In genomic region chr15:92917606-92918407, GRCh38 we compare ENCODE assay signal across 8 cellular contexts. TPM values are rescaled to one million over a fixed set of nuclear protein-coding genes. Genes with fewer than 3 reads are reported as not detected.
DNase-seq lines count a peak whose midpoint lies in the region; ATAC-seq and TF ChIP-seq lines count a peak whose summit lies in the region.

No MANE protein-coding gene starts in this region.

- no peak overlapping the region for H3K4me3 ChIP-seq in HFF-Myc (replicated peaks; ENCODE audit: low read depth, low read length)
- H3K4me3 ChIP-seq in astrocyte of the spinal cord (ENCODE audit: low read depth, low read length), result no peak overlapping the region
- H3K4me3 ChIP-seq in hepatocyte, result no peak overlapping the region
- H3K4me3 ChIP-seq in aorta (ENCODE audit: low read length in 2 of 2), result no peak overlapping the region

- H3K4me2 ChIP-seq in hepatocyte, result peak overlapping the region; percentile 59

- TF ChIP-seq CTCF in HFF-Myc (IDR thresholded peaks at IDR 0.05; ENCODE audit: low read depth, low read length, missing control alignments) (peak; percentile 80), astrocyte of the spinal cord (IDR thresholded peaks at IDR 0.05; ENCODE audit: low read depth, low read length) (peak; percentile 81), hepatocyte (IDR thresholded peaks at IDR 0.05; ENCODE audit: poor library complexity) (peak; percentile 92)

- H3K9me3 ChIP-seq in hepatocyte (ENCODE audit: low read depth), result no peaks in the 10 kb centered on the region
- no peaks in the 10 kb centered on the region for H3K9me3 ChIP-seq in aorta (ENCODE audit: control insufficient read depth, low read length)

- DNase-seq in CMK (ENCODE audit: low read depth), result peak; percentile 77
- DNase-seq in HFF-Myc (ENCODE audit: extremely low read depth, low read depth), result peak; percentile 79
- peak; percentile 62 for DNase-seq in NCI-H2029 treated with DMSO at 0.1 percent for 48 hours (lab: John Stamatoyannopoulos, UW)
- peak; percentile 71 for DNase-seq in T1000 (lab: John Stamatoyannopoulos, UW)
- DNase-seq in astrocyte of the spinal cord (ENCODE audit: low read depth, low spot score), result peak; percentile 96
- DNase-seq in hepatocyte (ENCODE audit: low spot score), result peak; percentile 96
- peak; percentile 87 for DNase-seq in retina
- DNase-seq in aorta, result peak; percentile 96

- peaks cover 13% of the 10 kb centered on the region for H4K20me1 ChIP-seq in hepatocyte (ENCODE audit: insufficient read depth, poor library complexity, severe bottlenecking)

- H3K4me1 ChIP-seq in hepatocyte (ENCODE audit: insufficient read depth) (peaks cover 71% of the 10 kb centered on the region), aorta (ENCODE audit: control insufficient read depth in 1 of 2, insufficient read depth in 2 of 2, low read length in 2 of 2) (peaks cover 9 to 29% of the 10 kb centered on the region in 2 donors)

- peak; percentile 88 for ATAC-seq in aorta (ENCODE audit: low FRiP score)

- peaks cover 97% of the 10 kb centered on the region for H3K79me2 ChIP-seq in hepatocyte

- H3K36me3 ChIP-seq in hepatocyte (replicated peaks; ENCODE audit: insufficient read depth, low read depth), result no peaks in the 10 kb centered on the region
- H3K36me3 ChIP-seq in aorta (ENCODE audit: control insufficient read depth in 1 of 2, insufficient read depth in 2 of 2, low read length in 1 of 2), result no peaks in the 10 kb centered on the region

- intact Hi-C loops in aorta (cut with DNase I), result loop anchor here (1.0 to 5.0 kb wide), 4 partner anchors 35 to 116 kb away; no protein-coding TSS in a partner anchor

- no peaks in the 10 kb centered on the region for H3K27me3 ChIP-seq in hepatocyte
- H3K27me3 ChIP-seq in aorta (ENCODE audit: control insufficient read depth in 1 of 2, insufficient read depth in 2 of 2, low read length in 1 of 2), result no peaks in the 10 kb centered on the region

- in situ Hi-C loops in astrocyte of the spinal cord (cut with HindIII; ENCODE audit: low sequenced_read_pairs), result no loop called here

- WGBS in hepatocyte (ENCODE audit: low lambda C conversion rate, missing lambda C conversion rate), result 22% methylated on average over 11 of the region's 11 CpGs
- WGBS in aorta, 2 donors, result 8 to 10% methylated on average over 11 of the region's 11 CpGs

- no peaks in the 10 kb centered on the region for H3K9me2 ChIP-seq in hepatocyte (replicated peaks; ENCODE audit: insufficient read depth)

- H3K27ac ChIP-seq in hepatocyte (peak overlapping the region; percentile 91), aorta (ENCODE audit: low read depth in 1 of 2, low read length in 2 of 2) (peak overlapping the region in 1 of 2 donors; percentile 58)

- H2AFZ ChIP-seq in hepatocyte, result no peak overlapping the region

RNA-seq across cellular contexts. Expression of gene CHD2, which starts 17.7 kb away (rescaled TPM):
- total RNA-seq in hepatocyte, result 101 and 133 TPM in 2 replicates
- 49.3 and 68.3 TPM in 2 replicates for polyA plus RNA-seq in hepatocyte
- 100 to 1,000 TPM; 120 to 144 TPM for total RNA-seq in aorta
- 10 to 100 TPM; 38.0 to 42.6 TPM for polyA plus RNA-seq in aorta
